In genomic region chr20:50067018-50067417, GRCh38 we compare ENCODE assay signal across 31 cellular contexts.
"Had no signal": no experiment of that assay in that cellular context is flagged by ENCODE, and none has a peak within 500 bp of the region (broad histone marks: within the 10 kb centered on the region; RNA-seq: fewer than 3 reads in every experiment).

No MANE protein-coding gene starts in this region.

- H3K9me3 Mint-ChIP-seq: activated CD4-positive, alpha-beta memory T cell treated with anti-CD3 and anti-CD28 coated beads for 36 hours; activated naive CD4-positive, alpha-beta T cell treated with anti-CD3 and anti-CD28 coated beads for 36 hours; activated naive CD4-positive, alpha-beta T cell treated with anti-CD3 and anti-CD28 coated beads, Interleukin-2, amount 50 U/mL, for 72 hours; activated T-cell treated with anti-CD3 and anti-CD28 coated beads, Interleukin-2, amount 50 U/mL, for 4 hours; activated T-helper 1 cell treated with anti-CD3 and anti-CD28 coated beads, Interleukin-12 subunit alpha, Interleukin-12 subunit beta, Interleukin-2, Interleukin-4 antibody, amounts not matched to agents 30 ng/mL and 10 ng/mL and 1 ng/mL, durations not matched to agents 14 hours and 24 hours and 36 hours; WTC11 had no signal

- H3K4me3 ChIP-seq: adrenal gland, body of pancreas, breast epithelium, Peyer's patch had no signal

- H3K36me3 Mint-ChIP-seq: activated CD4-positive, alpha-beta memory T cell treated with anti-CD3 and anti-CD28 coated beads for 36 hours; activated naive CD4-positive, alpha-beta T cell treated with anti-CD3 and anti-CD28 coated beads, Interleukin-2, amount 50 U/mL, for 72 hours; WTC11 had no signal

- H3K9me3 ChIP-seq: adrenal gland, body of pancreas, breast epithelium, Peyer's patch had no signal

- ATAC-seq: activated CD4-positive, alpha-beta T cell treated with anti-CD3 and anti-CD28 coated beads for 36 hours; activated CD4-positive, CD25-positive, alpha-beta regulatory T cell treated with anti-CD3 and anti-CD28 coated beads, Interleukin-2, amount 50 U/mL, for 24 hours; activated naive CD4-positive, alpha-beta T cell treated with anti-CD3 and anti-CD28 coated beads, Interleukin-2, amount 50 U/mL, for 72 hours; activated T-cell treated with anti-CD3 and anti-CD28 coated beads, Interleukin-2, amount 50 U/mL, for 4 hours; body of pancreas; PC-3; WTC11 had no signal

- H3K4me1 ChIP-seq: breast epithelium had no signal

- H3K27ac ChIP-seq: adrenal gland, body of pancreas, breast epithelium, Peyer's patch had no signal

- DNase-seq: activated CD4-positive, alpha-beta memory T cell treated with anti-CD3 and anti-CD28 coated beads for 36 hours; activated CD4-positive, alpha-beta T cell treated with anti-CD3 and anti-CD28 coated beads for 36 hours; activated CD4-positive, alpha-beta T cell treated with anti-CD3 and anti-CD28 coated beads, Interleukin-2, amount 50 U/mL, for 1 hour; activated CD8-positive, alpha-beta memory T cell treated with anti-CD3 and anti-CD28 coated beads, Interleukin-2, amount 50 U/mL, for 4 hours; activated gamma-delta T cell treated with Interleukin-2 at 50 U/mL for 16 hours; activated naive CD4-positive, alpha-beta T cell treated with anti-CD3 and anti-CD28 coated beads for 36 hours; activated T-cell treated with anti-CD3 and anti-CD28 coated beads for 4 hours; activated T-cell treated with anti-CD3 and anti-CD28 coated beads, Interleukin-2, amount 50 U/mL, for 4 hours; adrenal gland; body of pancreas; caudate nucleus; NCI-H1048; NCI-H1105 treated with DMSO at 0.1 percent for 48 hours; NCI-H1436; NCI-H1694; NCI-H1930; NCI-H345; NCI-H524 treated with DMSO at 0.1 percent for 48 hours; PC-3; Peyer's patch; RPMI8226; SIG-M5; SW 1271; T-helper 1 cell; T-helper 2 cell; T-helper 9 cell had no signal

- H3K27me3 Mint-ChIP-seq: activated CD4-positive, alpha-beta memory T cell treated with anti-CD3 and anti-CD28 coated beads for 36 hours; activated CD4-positive, alpha-beta T cell treated with anti-CD3 and anti-CD28 coated beads for 36 hours had no signal

- H3K36me3 ChIP-seq: adrenal gland, breast epithelium, Peyer's patch had no signal

- H3K27ac Mint-ChIP-seq: activated CD4-positive, alpha-beta memory T cell treated with anti-CD3 and anti-CD28 coated beads for 36 hours; activated CD4-positive, alpha-beta T cell treated with anti-CD3 and anti-CD28 coated beads for 36 hours; activated naive CD4-positive, alpha-beta T cell treated with anti-CD3 and anti-CD28 coated beads for 36 hours; activated naive CD4-positive, alpha-beta T cell treated with anti-CD3 and anti-CD28 coated beads, Interleukin-2, amount 50 U/mL, for 72 hours; activated T-helper 1 cell treated with anti-CD3 and anti-CD28 coated beads, Interleukin-12 subunit alpha, Interleukin-12 subunit beta, Interleukin-2, Interleukin-4 antibody, amounts not matched to agents 30 ng/mL and 10 ng/mL and 1 ng/mL, durations not matched to agents 14 hours and 24 hours and 36 hours; WTC11 had no signal

- H3K27me3 ChIP-seq: adrenal gland, body of pancreas, breast epithelium, Peyer's patch had no signal

- H3K4me3 Mint-ChIP-seq: activated CD4-positive, alpha-beta memory T cell treated with anti-CD3 and anti-CD28 coated beads for 36 hours; activated CD4-positive, alpha-beta T cell treated with anti-CD3 and anti-CD28 coated beads for 36 hours; activated naive CD4-positive, alpha-beta T cell treated with anti-CD3 and anti-CD28 coated beads for 36 hours; activated T-cell treated with anti-CD3 and anti-CD28 coated beads, Interleukin-2, amount 50 U/mL, for 4 hours; activated T-helper 1 cell treated with anti-CD3 and anti-CD28 coated beads, Interleukin-12 subunit alpha, Interleukin-12 subunit beta, Interleukin-2, Interleukin-4 antibody, amounts not matched to agents 30 ng/mL and 10 ng/mL and 1 ng/mL, durations not matched to agents 14 hours and 24 hours and 36 hours; WTC11 had no signal
